2 cellular contexts compared by ENCODE assay signal in genomic region chr11:30775123-30775522, GRCh38.
TF ChIP-seq lines count a peak whose summit lies in the region.

No MANE protein-coding gene starts in this region.

TF ChIP-seq in GM12878, 131 proteins besides CTCF, POLR2A, EP300 and RAD21:
- TF ChIP-seq ZNF384 (IDR thresholded peaks at IDR 0.05; ENCODE audit: borderline replicate concordance, low read depth, low read length) (no peak), JUND (IDR thresholded peaks at IDR 0.05; ENCODE audit: low read depth, low read length) (no peak), NKRF (conservative IDR thresholded peaks at IDR 0.05) (no peak), CREM (IDR thresholded peaks at IDR 0.05; ENCODE audit: low read depth) (no peak), PRDM15 (CRISPR knock-in tag; IDR thresholded peaks at IDR 0.05) (no peak), USF1 (IDR thresholded peaks at IDR 0.05; ENCODE audit: borderline replicate concordance, extremely low read length, insufficient read depth, low read depth, low read length) (no peak), BRCA1 (IDR thresholded peaks at IDR 0.05; ENCODE audit: low read depth, low read length) (no peak), PBX3 (IDR thresholded peaks at IDR 0.05; ENCODE audit: insufficient replicate concordance, low read depth, low read length) (no peak), HDAC2 (IDR thresholded peaks at IDR 0.05) (no peak), ZNF217 (IDR thresholded peaks at IDR 0.05) (no peak), SMAD1 (IDR thresholded peaks at IDR 0.05; ENCODE audit: low read depth, partially characterized antibody) (no peak), YY1 (IDR thresholded peaks at IDR 0.05; ENCODE audit: low read depth, low read length) (no peak), IRF5 (IDR thresholded peaks at IDR 0.05; ENCODE audit: borderline replicate concordance) (no peak), RUNX3 (IDR thresholded peaks at IDR 0.05; ENCODE audit: low read length) (no peak), ZNF207 (IDR thresholded peaks at IDR 0.05; ENCODE audit: borderline replicate concordance) (no peak), PML (IDR thresholded peaks at IDR 0.05; ENCODE audit: low read length) (no peak), DPF2 (IDR thresholded peaks at IDR 0.05) (no peak)

TF ChIP-seq in HepG2, 621 proteins besides CTCF, POLR2A, EP300 and RAD21:
- TF ChIP-seq ZNF274 (CRISPR knock-in tag; IDR thresholded peaks at IDR 0.05), result no peak
